In the genomic region with DNA sequence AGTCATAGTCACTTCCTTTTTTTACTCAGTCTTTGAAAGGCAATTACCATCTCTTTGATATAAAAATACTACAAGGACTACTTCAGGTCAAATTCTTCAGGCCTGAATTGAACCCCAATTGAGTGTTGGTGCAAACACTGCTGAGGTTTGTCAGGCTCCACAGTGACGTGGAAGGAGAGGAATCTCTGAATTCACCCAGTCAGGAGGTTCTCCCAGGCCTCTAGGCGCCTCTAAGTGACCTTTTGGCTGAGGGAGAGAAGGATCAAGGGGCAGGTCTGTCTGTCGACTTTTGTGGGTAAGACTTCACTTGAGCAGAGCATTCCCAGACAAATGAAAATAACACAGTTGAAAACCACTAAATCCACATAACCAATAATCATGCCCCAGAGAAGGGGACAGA, we compare ENCODE assay signal across 16 cellular contexts.
DNase-seq lines count a peak whose midpoint lies in the region; ATAC-seq and TF ChIP-seq lines count a peak whose summit lies in the region.
"Had no signal": no experiment of that assay in that cellular context is flagged by ENCODE, and none has a peak within 500 bp of the region (broad histone marks: within the 10 kb centered on the region; RNA-seq: fewer than 3 reads in every experiment).

No MANE protein-coding gene starts in this region.

- no peaks in the 10 kb centered on the region for H3K27me3 ChIP-seq in GM23248 (replicated peaks; ENCODE audit: insufficient read depth)
- H3K27me3 ChIP-seq in left lung = no peaks in the 10 kb centered on the region
- H3K27me3 ChIP-seq in MG63 = no peaks in the 10 kb centered on the region
- H3K27me3 ChIP-seq: BLaER1 treated with 17β-estradiol and CSF1 and Interleukin-3, amounts not matched to agents 10 nM and 100 nM had no signal

- H3K36me3 ChIP-seq in GM23248 (ENCODE audit: low read depth) (no peaks in the 10 kb centered on the region), left lung (no peaks in the 10 kb centered on the region), MG63 (no peaks in the 10 kb centered on the region)
- H3K36me3 ChIP-seq: BLaER1 treated with 17β-estradiol and CSF1 and Interleukin-3, amounts not matched to agents 10 nM and 100 nM had no signal

- TF ChIP-seq CTCF in left lung (IDR thresholded peaks at IDR 0.05) = no peak

- H3K9me3 ChIP-seq in GM23248 (ENCODE audit: low read depth) = no peaks in the 10 kb centered on the region
- H3K9me3 ChIP-seq in left lung = no peaks in the 10 kb centered on the region
- no peaks in the 10 kb centered on the region for H3K9me3 ChIP-seq in MG63
- H3K9me3 ChIP-seq: BLaER1 treated with 17β-estradiol and CSF1 and Interleukin-3, amounts not matched to agents 10 nM and 100 nM had no signal

- ATAC-seq in left lung = peak; percentile 84
- no peak for ATAC-seq in GM18517 (IDR thresholded peaks at IDR 0.05; ENCODE audit: unreplicated experiment)
- no peak for ATAC-seq in Right ventricle myocardium superior (ENCODE audit: poor library complexity)
- ATAC-seq: CD8-positive, alpha-beta T cell; GM23338; K562 had no signal

- H3K4me1 ChIP-seq in GM23248 (ENCODE audit: insufficient read depth) (no peaks in the 10 kb centered on the region), left lung (no peaks in the 10 kb centered on the region)
- H3K4me1 ChIP-seq: BLaER1 treated with 17β-estradiol and CSF1 and Interleukin-3, amounts not matched to agents 10 nM and 100 nM had no signal

- DNase-seq in GM23248 = peak; percentile 9
- peak; percentile 91 for DNase-seq in SK-MEL-5 (ENCODE audit: low read depth, low spot score)
- no peak for DNase-seq in left lung
- no peak for DNase-seq in substantia nigra (lab: John Stamatoyannopoulos, UW)
- DNase-seq in Right ventricle myocardium superior = no peak
- DNase-seq in MG63 = no peak
- DNase-seq: Calu3; CD8-positive, alpha-beta T cell; DMS79 treated with DMSO at 0.1 percent for 48 hours; GF-D8; HCEC 1CT; IMR-90 had no signal

- no peak overlapping the region for H2AFZ ChIP-seq in GM23248
- H2AFZ ChIP-seq: GM23338 had no signal

- no peaks in the 10 kb centered on the region for H3K9me2 ChIP-seq in GM23248 (ENCODE audit: insufficient read depth)

- H3F3A ChIP-seq in GM23248 (ENCODE audit: insufficient read depth) = no peaks in the 10 kb centered on the region

- H3K79me2 ChIP-seq in GM23248 (ENCODE audit: insufficient read depth) = no peaks in the 10 kb centered on the region

- H4K20me1 ChIP-seq in GM23248 (ENCODE audit: insufficient read depth) = no peaks in the 10 kb centered on the region
- H4K20me1 ChIP-seq: BLaER1 treated with 17β-estradiol and CSF1 and Interleukin-3, amounts not matched to agents 10 nM and 100 nM had no signal

- WGBS in GM23248 (ENCODE audit: low coverage in 1 of 2, low lambda C conversion rate in 2 of 2, missing lambda C conversion rate in 2 of 2), 2 experiments = 42 to 45% methylated on average over 3 of the region's 3 CpGs

- H3K4me2 ChIP-seq in GM23248 (ENCODE audit: unreplicated experiment) = no peak overlapping the region
- H3K4me2 ChIP-seq: BLaER1 treated with 17β-estradiol and CSF1 and Interleukin-3, amounts not matched to agents 10 nM and 100 nM; GM23338 had no signal

- H3K27ac ChIP-seq in GM23248 = no peak overlapping the region
- H3K27ac ChIP-seq in left lung = no peak overlapping the region
- H3K27ac ChIP-seq in substantia nigra (ENCODE audit: low read depth, low read length, poor library complexity, severe bottlenecking) = peak overlapping the region; percentile 33
- H3K27ac ChIP-seq: BLaER1 treated with 17β-estradiol and CSF1 and Interleukin-3, amounts not matched to agents 10 nM and 100 nM had no signal

- intact Hi-C loops in left lung (cut with DNase I) (no loop called here), Right ventricle myocardium superior (cut with DNase I) (no loop called here)

- in situ Hi-C loops in GM23248 (cut with MboI) (no loop called here), SK-MEL-5 (cut with HindIII; ENCODE audit: low pct_unique_long_range_greater_than_20kb, low sequenced_read_pairs) (no loop called here)

- H3K4me3 ChIP-seq in GM23248 (no peak overlapping the region), left lung (no peak overlapping the region), MG63 (no peak overlapping the region)
- H3K4me3 ChIP-seq: BLaER1 treated with 17β-estradiol and CSF1 and Interleukin-3, amounts not matched to agents 10 nM and 100 nM; GM23338; K562 had no signal

- H3K9ac ChIP-seq in GM23248 = no peak overlapping the region
- H3K9ac ChIP-seq: BLaER1 treated with 17β-estradiol and CSF1 and Interleukin-3, amounts not matched to agents 10 nM and 100 nM had no signal

Comparison
In these comparisons a context has a peak if more than half of its experiments do, and no peak if none do; other contexts are left out.
1. DNase-seq: peak in GM23248 (single experiment) and SK-MEL-5 (single experiment); none in left lung (0 of 2), substantia nigra (0 of 49), Right ventricle myocardium superior (single experiment) and MG63 (single experiment).